3 cellular contexts compared by ENCODE assay signal in genomic region chr18:50729326-50729725, GRCh38.
"Had no signal": no experiment of that assay in that cellular context is flagged by ENCODE, and none has a peak within 500 bp of the region (broad histone marks: within the 10 kb centered on the region; RNA-seq: fewer than 3 reads in every experiment).

No MANE protein-coding gene starts in this region.

- ATAC-seq: GM12878 had no signal

- DNase-seq: GDM1, GF-D8 had no signal

- H3K4me3 ChIP-seq: GM12878 had no signal
